8 cellular contexts compared by ENCODE assay signal in genomic region chr2:28566441-28567075, GRCh38.
DNase-seq lines count a peak whose midpoint lies in the region; ATAC-seq and TF ChIP-seq lines count a peak whose summit lies in the region.

No MANE protein-coding gene starts in this region.

- peaks cover 14% of the 10 kb centered on the region for H3K4me1 Mint-ChIP-seq in endothelial cell (ENCODE audit: unreplicated experiment)

- peak; percentile 100 for TF ChIP-seq CTCF in endothelial cell (IDR thresholded peaks at IDR 0.05; ENCODE audit: unreplicated experiment)

- ATAC-seq in GM21423 (IDR thresholded peaks at IDR 0.05; ENCODE audit: unreplicated experiment), result peak; percentile 98

- in situ Hi-C loops in Caki2 (cut with HindIII; ENCODE audit: low pct_unique_long_range_greater_than_20kb, low sequenced_read_pairs), result no loop called here

- DNase-seq in Caki2 (ENCODE audit: low read depth) (peak; percentile 78), HUDEP-2 (lab: John Stamatoyannopoulos, UW; ENCODE audit: unreplicated experiment in 76 of 76) (peak in 69 of 76 experiments; percentile 2 to 84 (median 60)), NOMO-1 treated with dmso at 0.1 percent for 144 hours (lab: John Stamatoyannopoulos, UW; ENCODE audit: unreplicated experiment) (peak; percentile 58), endothelial cell (ENCODE audit: low spot score) (peak; percentile 95), midbrain (lab: John Stamatoyannopoulos, UW) (peak; percentile 88)
- DNase-seq in activated CD8-positive, alpha-beta memory T cell treated with anti-CD3 and anti-CD28 coated beads, Interleukin-2, amount 50 U/mL, for 48 hours, result peak; percentile 98
- peak; percentile 82 for DNase-seq in stimulated activated CD8-positive, alpha-beta memory T cell treated with anti-CD3 and anti-CD28 coated beads, Interleukin-15, amount 100 ng/mL, for 48 hours (ENCODE audit: low read depth in 2 of 2)

- no peaks in the 10 kb centered on the region for H3K9me3 Mint-ChIP-seq in endothelial cell (ENCODE audit: unreplicated experiment)

- H3K4me3 Mint-ChIP-seq in endothelial cell (ENCODE audit: unreplicated experiment), result peak overlapping the region; percentile 89

- peak overlapping the region; percentile 64 for H3K27ac Mint-ChIP-seq in endothelial cell (ENCODE audit: unreplicated experiment)

- H3K36me3 Mint-ChIP-seq in endothelial cell (ENCODE audit: low read depth, unreplicated experiment), result no peaks in the 10 kb centered on the region

- peaks cover 1% of the 10 kb centered on the region for H3K27me3 Mint-ChIP-seq in endothelial cell (ENCODE audit: unreplicated experiment)

Comparison
In these comparisons a context has a peak if more than half of its experiments do, and no peak if none do; other contexts are left out.
1. Peak in every context shown above with its lines: DNase-seq and ATAC-seq.